8 cellular contexts compared by ENCODE assay signal in genomic region chr1:24735619-24736375, GRCh38. TPM values are rescaled to one million over a fixed set of nuclear protein-coding genes. Genes with fewer than 3 reads are reported as not detected.
DNase-seq lines count a peak whose midpoint lies in the region; ATAC-seq and TF ChIP-seq lines count a peak whose summit lies in the region.

No MANE protein-coding gene starts in this region.

- peak overlapping the region; percentile 44 for H3K4me2 ChIP-seq in hepatocyte

- no peaks in the 10 kb centered on the region for H3K36me3 ChIP-seq in hepatocyte (replicated peaks; ENCODE audit: insufficient read depth, low read depth)

- TF ChIP-seq CTCF in hepatocyte (IDR thresholded peaks at IDR 0.05; ENCODE audit: poor library complexity): no peak

- H3K27ac Mint-ChIP-seq in stimulated activated naive B cell treated with anti-CD40 and anti-IgM and Interleukin-4, amounts not matched to agents 10 μg/mL and 1 μg/mL and 100 μg/mL, for 72 hours: peak overlapping the region; percentile 81

- H3K9me3 ChIP-seq in hepatocyte (ENCODE audit: low read depth): no peaks in the 10 kb centered on the region

- peak; percentile 34 for DNase-seq in HEK293T (ENCODE audit: extremely low spot score)
- DNase-seq in UCSD-AML1 (lab: John Stamatoyannopoulos, UW; ENCODE audit: unreplicated experiment): peak; percentile 41
- DNase-seq in hepatocyte (ENCODE audit: low spot score): peak; percentile 48
- DNase-seq in stimulated activated naive B cell treated with anti-CD40 and anti-IgM and Interleukin-4, amounts not matched to agents 10 μg/mL and 1 μg/mL and 100 μg/mL, for 72 hours: no peak
- DNase-seq in middle frontal gyrus (ENCODE audit: extremely low spot score, low spot score): no peak
- no peak for DNase-seq in central memory CD4-positive, alpha-beta T cell

- 53% methylated on average over 13 of the region's 13 CpGs for WGBS in hepatocyte (ENCODE audit: low lambda C conversion rate, missing lambda C conversion rate)

- H3K4me3 Mint-ChIP-seq in stimulated activated naive B cell treated with anti-CD40 and anti-IgM and Interleukin-4, amounts not matched to agents 10 μg/mL and 1 μg/mL and 100 μg/mL, for 72 hours: peak overlapping the region in 1 of 2 donors; percentile 17

- H3K36me3 Mint-ChIP-seq in stimulated activated naive B cell treated with anti-CD40 and anti-IgM and Interleukin-4, amounts not matched to agents 10 μg/mL and 1 μg/mL and 100 μg/mL, for 72 hours: no peaks in the 10 kb centered on the region

- H3K27me3 ChIP-seq in hepatocyte: no peaks in the 10 kb centered on the region

- CTCF ChIA-PET in HEK293T (lab: Yijun Ruan, JAX): no interaction called here

- H3K4me3 ChIP-seq in hepatocyte: no peak overlapping the region

- H3K27ac ChIP-seq in hepatocyte: peak overlapping the region; percentile 70

- peak overlapping the region; percentile 32 for H2AFZ ChIP-seq in hepatocyte

- H3K9me2 ChIP-seq in hepatocyte (replicated peaks; ENCODE audit: insufficient read depth): no peaks in the 10 kb centered on the region

- no peaks in the 10 kb centered on the region for H3K79me2 ChIP-seq in hepatocyte

- peaks cover 14% of the 10 kb centered on the region for H3K4me1 ChIP-seq in hepatocyte (ENCODE audit: insufficient read depth)

- POLR2A ChIA-PET in HEK293T (lab: Yijun Ruan, JAX): interaction anchor here (1.3 to 2.0 kb wide), 3 partner anchors 9 to 30 kb away, joined by 5 to 15 read pairs (median 8); partner anchors contain the start of gene CLIC4

- ATAC-seq in stimulated activated naive B cell treated with anti-CD40 and anti-IgM and Interleukin-4, amounts not matched to agents 10 μg/mL and 1 μg/mL and 100 μg/mL, for 72 hours (replicated peaks): no peak
- ATAC-seq in GM18517 (IDR thresholded peaks at IDR 0.05; ENCODE audit: unreplicated experiment) (no peak), HG03039 (IDR thresholded peaks at IDR 0.05; ENCODE audit: unreplicated experiment) (no peak)

- H4K20me1 ChIP-seq in hepatocyte (ENCODE audit: insufficient read depth, poor library complexity, severe bottlenecking): no peaks in the 10 kb centered on the region

- no peaks in the 10 kb centered on the region for H3K9me3 Mint-ChIP-seq in stimulated activated naive B cell treated with anti-CD40 and anti-IgM and Interleukin-4, amounts not matched to agents 10 μg/mL and 1 μg/mL and 100 μg/mL, for 72 hours

- peaks cover 27 to 61% of the 10 kb centered on the region in 2 donors for H3K4me1 Mint-ChIP-seq in stimulated activated naive B cell treated with anti-CD40 and anti-IgM and Interleukin-4, amounts not matched to agents 10 μg/mL and 1 μg/mL and 100 μg/mL, for 72 hours

- H3K27me3 Mint-ChIP-seq in stimulated activated naive B cell treated with anti-CD40 and anti-IgM and Interleukin-4, amounts not matched to agents 10 μg/mL and 1 μg/mL and 100 μg/mL, for 72 hours: no peaks in the 10 kb centered on the region

TF ChIP-seq in HEK293T, 16 proteins besides CTCF, POLR2A, EP300 and RAD21:
- TF ChIP-seq NFRKB (IDR thresholded peaks at IDR 0.05) (no peak), L3MBTL2 (conservative IDR thresholded peaks at IDR 0.05) (0 out of 2 replicates have a peak, but pooled peaks have one; percentile 27), PKNOX1 (IDR thresholded peaks at IDR 0.05) (no peak), CTBP1 (IDR thresholded peaks at IDR 0.05; ENCODE audit: borderline replicate concordance) (no peak)

RNA-seq across cellular contexts. Expression of gene CLIC4, which starts 9.4 kb away (rescaled TPM):
- 233 and 259 TPM in 2 replicates for total RNA-seq in hepatocyte
- 119 and 146 TPM in 2 replicates for polyA plus RNA-seq in hepatocyte

Comparison
In these comparisons a context has a peak if more than half of its experiments do, and no peak if none do; other contexts are left out.
1. DNase-seq: peak in HEK293T (single experiment), UCSD-AML1 (single experiment) and hepatocyte (single experiment); none in stimulated activated naive B cell treated with anti-CD40 and anti-IgM and Interleukin-4, amounts not matched to agents 10 μg/mL and 1 μg/mL and 100 μg/mL, for 72 hours (single experiment), middle frontal gyrus (single experiment) and central memory CD4-positive, alpha-beta T cell (single experiment).